In the genomic region with DNA sequence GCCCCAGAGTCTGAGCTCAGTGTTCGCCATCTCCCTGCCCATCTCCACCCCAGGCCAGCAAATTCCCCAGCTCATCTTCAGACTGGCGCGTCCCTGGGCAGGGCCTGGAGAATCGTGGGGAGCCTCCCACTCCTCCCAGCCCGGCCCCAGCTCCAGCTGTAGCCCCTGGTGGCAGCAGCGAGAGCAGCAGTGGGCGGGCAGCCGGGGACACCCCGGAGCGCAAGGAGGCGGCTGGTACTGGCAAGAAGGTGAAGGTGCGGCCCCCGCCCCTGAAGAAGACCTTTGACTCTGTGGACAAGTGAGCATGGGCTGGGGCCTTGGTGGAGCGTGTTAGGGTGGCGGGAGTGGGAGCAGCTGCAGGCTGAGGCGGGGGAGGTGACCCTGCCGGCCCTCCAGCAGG, we compare ENCODE assay signal across 19 cellular contexts. TPM values are rescaled to one million over a fixed set of nuclear protein-coding genes. Genes with fewer than 3 reads are reported as not detected.
DNase-seq lines count a peak whose midpoint lies in the region; ATAC-seq, FAIRE-seq and TF ChIP-seq lines count a peak whose summit lies in the region.
"Had no signal": no experiment of that assay in that cellular context is flagged by ENCODE, and none has a peak within 500 bp of the region (broad histone marks: within the 10 kb centered on the region; RNA-seq: fewer than 3 reads in every experiment).

No MANE protein-coding gene starts in this region.

- H3K27me3 ChIP-seq in H7 (ENCODE audit: control insufficient read depth, insufficient read depth, low read length) (no peaks in the 10 kb centered on the region), small intestine (ENCODE audit: control insufficient read depth in 2 of 2, insufficient read depth in 2 of 2, low read length in 2 of 2) (no peaks in the 10 kb centered on the region)
- H3K27me3 ChIP-seq: sigmoid colon, SJSA1, uterus had no signal

- FAIRE-seq in A549 (lab: Jason Lieb, UNC) (no peak), small intestine (lab: Jason Lieb, UNC) (no peak)

- POLR2A ChIA-PET in A549 (lab: Yijun Ruan, JAX): interaction anchor here (1.5 kb wide), 1 partner anchor 9 kb away, joined by 4 read pairs; the partner anchor contains the start of genes PAFAH1B3 and PRR19

- H3K27ac ChIP-seq in A549: no peak overlapping the region
- no peak overlapping the region for H3K27ac ChIP-seq in small intestine (ENCODE audit: low read depth in 1 of 2, low read length in 1 of 2)
- H3K27ac ChIP-seq: sigmoid colon, SJSA1 had no signal

- TF ChIP-seq RAD21 in A549 (conservative IDR thresholded peaks at IDR 0.05 in 1 of 2, IDR thresholded peaks at IDR 0.05 in 1 of 2): no peak

- no peak; the same call in 2 of the 3 replicates for TF ChIP-seq CTCF in A549 (IDR thresholded peaks at IDR 0.05)

- CTCF ChIA-PET in A549 (lab: Yijun Ruan, JAX): interaction anchor here (0.6 to 23.7 kb wide), 16 partner anchors 3 to 190 kb away, joined by 3 to 616 read pairs (median 5); partner anchors contain the start of genes GSK3A, PAFAH1B3, POU2F2 and PRR19

- TF ChIP-seq POLR2A in A549 (IDR thresholded peaks at IDR 0.05; ENCODE audit: low read length): no peak

- peaks cover 8% of the 10 kb centered on the region for H3K36me3 ChIP-seq in H7 (replicated peaks; ENCODE audit: control insufficient read depth, insufficient read depth, low read length)
- H3K36me3 ChIP-seq in small intestine (ENCODE audit: control insufficient read depth in 2 of 2, insufficient read depth in 2 of 2, low read length in 2 of 2): peaks cover 13 to 15% of the 10 kb centered on the region in 2 donors
- H3K36me3 ChIP-seq: uterus had no signal

- DNase-seq in A549 (ENCODE audit: low read depth in 1 of 2, low spot score in 1 of 2) (no peak), H7 (peak; percentile 84), cerebellar cortex (ENCODE audit: low spot score) (peak; percentile 5), left kidney (ENCODE audit: low read depth, low spot score) (peak; percentile 79), CD1c-positive myeloid dendritic cell (ENCODE audit: extremely low spot score) (no peak), D341Med (ENCODE audit: low spot score) (no peak), small intestine (no peak), NCI-H2107 treated with DMSO at 0.1 percent for 48 hours (lab: John Stamatoyannopoulos, UW; ENCODE audit: unreplicated experiment) (no peak)
- DNase-seq: activated CD8-positive, alpha-beta memory T cell treated with anti-CD3 and anti-CD28 coated beads, Interleukin-2, amount 50 U/mL, for 48 hours; activated naive CD4-positive, alpha-beta T cell; NCI-H2029 treated with DMSO at 0.1 percent for 48 hours; NCI-H69; nucleus accumbens; OCI-M1; sigmoid colon; uterus had no signal

- H3K4me3 ChIP-seq in A549 (no peak overlapping the region), H7 (ENCODE audit: insufficient read depth, low read depth, low read length) (no peak overlapping the region), small intestine (ENCODE audit: low read depth in 1 of 2, low read length in 2 of 2) (no peak overlapping the region)
- H3K4me3 ChIP-seq: sigmoid colon, SJSA1, uterus had no signal

- no peak overlapping the region for H3K4me2 ChIP-seq in A549

- peaks cover 8% of the 10 kb centered on the region for H3K4me1 ChIP-seq in A549
- H3K4me1 ChIP-seq in small intestine (ENCODE audit: control insufficient read depth in 2 of 2, insufficient read depth in 1 of 2, low read depth in 1 of 2, low read length in 1 of 2): no peaks in the 10 kb centered on the region
- H3K4me1 ChIP-seq: SJSA1, uterus had no signal

- WGBS in A549 (ENCODE audit: missing lambda C conversion rate): 84% methylated on average over 17 of the region's 17 CpGs
- 85 to 92% (median 91%) methylated on average over 16 to 17 of the region's 17 CpGs for WGBS in small intestine, 3 donors

- peak; percentile 15 to 49; a peak in 3 of 6 replicates for ATAC-seq in A549

- H3K9me3 ChIP-seq in A549: no peaks in the 10 kb centered on the region
- H3K9me3 ChIP-seq in small intestine (ENCODE audit: control insufficient read depth, low read depth): no peaks in the 10 kb centered on the region
- H3K9me3 ChIP-seq: sigmoid colon, SJSA1, uterus had no signal

- TF ChIP-seq EP300 in A549 (IDR thresholded peaks at IDR 0.05): no peak

TF ChIP-seq in A549, 52 proteins besides CTCF, POLR2A, EP300 and RAD21:
- no peak for TF ChIP-seq ZFP36 (IDR thresholded peaks at IDR 0.05; ENCODE audit: borderline replicate concordance, partially characterized antibody)
- TF ChIP-seq, protein P1, sequence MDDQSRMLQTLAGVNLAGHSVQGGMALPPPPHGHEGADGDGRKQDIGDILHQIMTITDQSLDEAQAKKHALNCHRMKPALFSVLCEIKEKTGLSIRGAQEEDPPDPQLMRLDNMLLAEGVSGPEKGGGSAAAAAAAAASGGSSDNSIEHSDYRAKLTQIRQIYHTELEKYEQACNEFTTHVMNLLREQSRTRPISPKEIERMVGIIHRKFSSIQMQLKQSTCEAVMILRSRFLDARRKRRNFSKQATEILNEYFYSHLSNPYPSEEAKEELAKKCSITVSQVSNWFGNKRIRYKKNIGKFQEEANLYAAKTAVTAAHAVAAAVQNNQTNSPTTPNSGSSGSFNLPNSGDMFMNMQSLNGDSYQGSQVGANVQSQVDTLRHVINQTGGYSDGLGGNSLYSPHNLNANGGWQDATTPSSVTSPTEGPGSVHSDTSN (IDR thresholded peaks at IDR 0.05): 0 out of 2 replicates have a peak, but pooled peaks have one; percentile 13
TF ChIP-seq in A549: peak in this region for 1.

RNA-seq across cellular contexts. Expression of gene PRR19, which starts 8.4 kb away (rescaled TPM):
- polyA plus RNA-seq in A549 (2011; rRNA removed): 1.1 and 1.3 TPM in 2 replicates
- 2.7 and 3.7 TPM in 2 replicates for polyA plus RNA-seq in A549 (2012; cell fraction: cytosol; rRNA removed)
- polyA plus RNA-seq in A549 (2012; cell fraction: nucleus; rRNA removed): 3.5 and 5.2 TPM in 2 replicates
- polyA plus RNA-seq in A549 (2017; fragmentation: RNase III; extraction: RNeasy Plus Mini Kit Qiagen cat#74134 plus additional on column Dnase treatment): 3.4 to 4.5 TPM (median 4.2 TPM) in 3 replicates
- polyA minus RNA-seq in A549 (2011; rRNA and poly(A)+ RNA removed): 0.50 and 1.2 TPM in 2 replicates
- 3.3 and 5.2 TPM in 2 replicates for total RNA-seq in H7 (2014; rRNA removed; shearing (Covaris generic))
- 1 to 10 TPM in 1 of 3 donors, under 1 TPM in 2; 0.81 to 1.1 (median 0.97) TPM for polyA plus RNA-seq in small intestine
- total RNA-seq: sigmoid colon had no signal
- polyA plus RNA-seq: aorta had no signal

RNA-seq across cellular contexts. Expression of gene PAFAH1B3, which starts 8.9 kb away (rescaled TPM):
- polyA plus RNA-seq in A549 (2011; rRNA removed) (79.7 and 101 TPM in 2 replicates), A549 (2017; fragmentation: RNase III; extraction: RNeasy Plus Mini Kit Qiagen cat#74134 plus additional on column Dnase treatment) (135 to 151 TPM (median 144 TPM) in 3 replicates), small intestine (10 to 100 TPM; 16.3 to 49.4 (median 17.3) TPM)
- 268 and 299 TPM in 2 replicates for polyA plus RNA-seq in A549 (2012; cell fraction: cytosol; rRNA removed)
- 241 and 275 TPM in 2 replicates for polyA plus RNA-seq in A549 (2012; cell fraction: nucleus; rRNA removed)
- polyA minus RNA-seq in A549 (2011; rRNA and poly(A)+ RNA removed): 179 and 227 TPM in 2 replicates
- 96.5 and 152 TPM in 2 replicates for total RNA-seq in H7 (2014; rRNA removed; shearing (Covaris generic))

RNA-seq across cellular contexts. Expression of gene TMEM145, which starts 19.6 kb away (rescaled TPM):
- polyA plus RNA-seq in A549 (2011; rRNA removed) (0.71 and 1.8 TPM in 2 replicates), A549 (2017; fragmentation: RNase III; extraction: RNeasy Plus Mini Kit Qiagen cat#74134 plus additional on column Dnase treatment) (3.6 to 5.1 TPM (median 4.3 TPM) in 3 replicates), small intestine (1 to 10 TPM in 1 of 3 donors, not detected in 2; 1.1 TPM)
- 2.9 and 3.8 TPM in 2 replicates for polyA plus RNA-seq in A549 (2012; cell fraction: cytosol; rRNA removed)
- polyA plus RNA-seq in A549 (2012; cell fraction: nucleus; rRNA removed): 13.7 and 18.2 TPM in 2 replicates
- 6.3 and 6.9 TPM in 2 replicates for polyA minus RNA-seq in A549 (2011; rRNA and poly(A)+ RNA removed)
- total RNA-seq in H7 (2014; rRNA removed; shearing (Covaris generic)): 0.38 and 0.41 TPM in 2 replicates
- total RNA-seq: aorta, SJSA1 had no signal
- polyA plus RNA-seq: aorta, IgD-negative memory B cell had no signal

RNA-seq across cellular contexts. Expression of gene CIC, which starts 24.5 kb away (rescaled TPM):
- 7.2 and 7.7 TPM in 2 replicates for polyA plus RNA-seq in A549 (2011; rRNA removed)
- 26.8 and 35.8 TPM in 2 replicates for polyA plus RNA-seq in A549 (2012; cell fraction: cytosol; rRNA removed)
- polyA plus RNA-seq in A549 (2012; cell fraction: nucleus; rRNA removed): 69.9 and 100.0 TPM in 2 replicates
- 46.8 to 56.4 TPM (median 53.1 TPM) in 3 replicates for polyA plus RNA-seq in A549 (2017; fragmentation: RNase III; extraction: RNeasy Plus Mini Kit Qiagen cat#74134 plus additional on column Dnase treatment)
- 7.0 and 11.0 TPM in 2 replicates for polyA minus RNA-seq in A549 (2011; rRNA and poly(A)+ RNA removed)
- total RNA-seq in H7 (2014; rRNA removed; shearing (Covaris generic)): 16.1 and 20.1 TPM in 2 replicates
- polyA plus RNA-seq in small intestine: 10 to 100 TPM; 14.1 to 29.8 (median 18.1) TPM

RNA-seq across cellular contexts. Expression of gene MEGF8, which starts 31.9 kb away (rescaled TPM):
- polyA plus RNA-seq in A549 (2011; rRNA removed): 8.9 and 10.4 TPM in 2 replicates
- polyA plus RNA-seq in A549 (2012; cell fraction: cytosol; rRNA removed): 7.2 and 12.2 TPM in 2 replicates
- 26.3 and 37.1 TPM in 2 replicates for polyA plus RNA-seq in A549 (2012; cell fraction: nucleus; rRNA removed)
- 22.4 to 27.2 TPM (median 25.8 TPM) in 3 replicates for polyA plus RNA-seq in A549 (2017; fragmentation: RNase III; extraction: RNeasy Plus Mini Kit Qiagen cat#74134 plus additional on column Dnase treatment)
- 11.8 and 14.4 TPM in 2 replicates for polyA minus RNA-seq in A549 (2011; rRNA and poly(A)+ RNA removed)
- 26.1 and 33.4 TPM in 2 replicates for total RNA-seq in H7 (2014; rRNA removed; shearing (Covaris generic))
- polyA plus RNA-seq in small intestine: 10 to 100 TPM in 1 of 3 donors, 1 to 10 TPM in 2; 2.4 to 10.2 (median 3.6) TPM

Comparison
In these comparisons a context has a peak if more than half of its experiments do, and no peak if none do; other contexts are left out.
1. DNase-seq: peak in H7 (single experiment), cerebellar cortex (single experiment) and left kidney (single experiment); none in A549 (0 of 2), CD1c-positive myeloid dendritic cell (single experiment), D341Med (single experiment), small intestine (single experiment) and NCI-H2107 treated with DMSO at 0.1 percent for 48 hours (single experiment).